ENCODE assay signal across 33 cellular contexts in genomic region chrX:52556741-52557140, GRCh38. TPM values are rescaled to one million over a fixed set of nuclear protein-coding genes. Genes with fewer than 3 reads are reported as not detected.
"Had no signal": no experiment of that assay in that cellular context is flagged by ENCODE, and none has a peak within 500 bp of the region (broad histone marks: within the 10 kb centered on the region; RNA-seq: fewer than 3 reads in every experiment).

No MANE protein-coding gene starts in this region.

- ATAC-seq: activated CD4-positive, CD25-positive, alpha-beta regulatory T cell treated with anti-CD3 and anti-CD28 coated beads, Interleukin-2, amount 50 U/mL, for 24 hours; gastroesophageal sphincter; heart right ventricle; SK-N-SH treated with all-trans-retinoic acid at 6 μM for 48 hours; T-helper 17 cell had no signal

- H3K36me3 Mint-ChIP-seq: activated naive CD8-positive, alpha-beta T cell; brain had no signal

- H3K27me3 Mint-ChIP-seq: activated B cell treated with CpG ODN at 0.5 μM for 24 hours; activated naive CD8-positive, alpha-beta T cell; brain; T-helper 17 cell had no signal

- H3K27ac Mint-ChIP-seq: activated B cell treated with CpG ODN at 0.5 μM for 24 hours; activated naive CD8-positive, alpha-beta T cell; activated T-helper 1 cell treated with anti-CD3 and anti-CD28 coated beads, Interleukin-12 subunit alpha, Interleukin-12 subunit beta, Interleukin-2, Interleukin-4 antibody, amounts not matched to agents 30 ng/mL and 10 ng/mL and 1 ng/mL, durations not matched to agents 14 hours and 24 hours and 36 hours; activated T-helper 2 cell treated with anti-CD3 and anti-CD28 coated beads, Interferon-gamma antibody, Interleukin-2, Interleukin-4, amounts not matched to agents 10 μg/mL and 5 μg/mL and 100 μg/mL, durations not matched to agents 14 hours and 24 hours and 36 hours; brain; T-helper 17 cell; T-helper 2 cell treated with Interferon-gamma antibody and Interleukin-4, amounts not matched to agents 5 μg/mL and 100 μg/mL, for 36 hours had no signal

- H3K4me1 Mint-ChIP-seq: activated B cell treated with CpG ODN at 0.5 μM for 24 hours, brain, T-helper 17 cell had no signal

- H3K4me3 Mint-ChIP-seq: activated B cell treated with CpG ODN at 0.5 μM for 24 hours; activated naive CD8-positive, alpha-beta T cell; activated T-cell treated with anti-CD3 and anti-CD28 coated beads, Interleukin-2, amount 50 U/mL, for 4 hours; activated T-helper 1 cell treated with anti-CD3 and anti-CD28 coated beads, Interleukin-12 subunit alpha, Interleukin-12 subunit beta, Interleukin-2, Interleukin-4 antibody, amounts not matched to agents 30 ng/mL and 10 ng/mL and 1 ng/mL, durations not matched to agents 14 hours and 24 hours and 36 hours; brain; T-helper 17 cell; T-helper 2 cell treated with Interferon-gamma antibody and Interleukin-4, amounts not matched to agents 5 μg/mL and 100 μg/mL, for 36 hours had no signal

- H3K9me3 Mint-ChIP-seq: activated B cell treated with CpG ODN at 0.5 μM for 24 hours; activated T-cell treated with anti-CD3 and anti-CD28 coated beads, Interleukin-2, amount 50 U/mL, for 4 hours; activated T-helper 1 cell treated with anti-CD3 and anti-CD28 coated beads, Interleukin-12 subunit alpha, Interleukin-12 subunit beta, Interleukin-2, Interleukin-4 antibody, amounts not matched to agents 30 ng/mL and 10 ng/mL and 1 ng/mL, durations not matched to agents 14 hours and 24 hours and 36 hours; activated T-helper 2 cell treated with anti-CD3 and anti-CD28 coated beads, Interferon-gamma antibody, Interleukin-2, Interleukin-4, amounts not matched to agents 10 μg/mL and 5 μg/mL and 100 μg/mL, durations not matched to agents 14 hours and 24 hours and 36 hours; T-helper 2 cell treated with Interferon-gamma antibody and Interleukin-4, amounts not matched to agents 5 μg/mL and 100 μg/mL, for 36 hours had no signal

- DNase-seq: activated B cell treated with CpG ODN at 0.5 μM for 24 hours; activated CD8-positive, alpha-beta memory T cell treated with anti-CD3 and anti-CD28 coated beads, Interleukin-2, amount 50 U/mL, for 48 hours; activated effector memory CD4-positive, alpha-beta T cell treated with anti-CD3 and anti-CD28 coated beads, Interleukin-2, amount 50 U/mL, for 16 hours; activated naive CD4-positive, alpha-beta T cell treated with anti-CD3 and anti-CD28 coated beads, Interleukin-2, amount 50 U/mL, for 16 hours; activated T-cell treated with anti-CD3 and anti-CD28 coated beads for 4 hours; activated T-cell treated with anti-CD3 and anti-CD28 coated beads, Interleukin-2, amount 50 U/mL, for 4 hours; central memory CD4-positive, alpha-beta T cell; cerebellar nuclear complex; colonic mucosa; effector CD8-positive, alpha-beta T cell; esophagus squamous epithelium; foreskin melanocyte; heart right ventricle; T-helper 1 cell; T-helper 17 cell; T1000; WERI-Rb-1 had no signal

RNA-seq across cellular contexts. Expression of gene XAGE1B, which starts 39.9 kb away (rescaled TPM):
- total RNA-seq: activated B cell treated with CpG ODN at 0.5 μM for 24 hours; activated T-cell treated with anti-CD3 and anti-CD28 coated beads, Interleukin-2, amount 50 U/mL, for 4 hours; activated T-helper 1 cell treated with anti-CD3 and anti-CD28 coated beads, Interleukin-12 subunit alpha, Interleukin-12 subunit beta, Interleukin-2, Interleukin-4 antibody, amounts not matched to agents 30 ng/mL and 10 ng/mL and 1 ng/mL, durations not matched to agents 14 hours and 24 hours and 36 hours; activated T-helper 2 cell treated with anti-CD3 and anti-CD28 coated beads, Interferon-gamma antibody, Interleukin-2, Interleukin-4, amounts not matched to agents 10 μg/mL and 5 μg/mL and 100 μg/mL, durations not matched to agents 14 hours and 24 hours and 36 hours; ascending aorta; breast epithelium; cardiac muscle cell; colonic mucosa; dermis microvascular lymphatic vessel endothelial cell; endothelial cell of umbilical vein; esophagus squamous epithelium; fibroblast of lung; fibroblast of villous mesenchyme; gastroesophageal sphincter; glomerular endothelial cell; heart right ventricle; T-helper 17 cell had no signal
